ENCODE assay signal across 10 cellular contexts in the genomic region with DNA sequence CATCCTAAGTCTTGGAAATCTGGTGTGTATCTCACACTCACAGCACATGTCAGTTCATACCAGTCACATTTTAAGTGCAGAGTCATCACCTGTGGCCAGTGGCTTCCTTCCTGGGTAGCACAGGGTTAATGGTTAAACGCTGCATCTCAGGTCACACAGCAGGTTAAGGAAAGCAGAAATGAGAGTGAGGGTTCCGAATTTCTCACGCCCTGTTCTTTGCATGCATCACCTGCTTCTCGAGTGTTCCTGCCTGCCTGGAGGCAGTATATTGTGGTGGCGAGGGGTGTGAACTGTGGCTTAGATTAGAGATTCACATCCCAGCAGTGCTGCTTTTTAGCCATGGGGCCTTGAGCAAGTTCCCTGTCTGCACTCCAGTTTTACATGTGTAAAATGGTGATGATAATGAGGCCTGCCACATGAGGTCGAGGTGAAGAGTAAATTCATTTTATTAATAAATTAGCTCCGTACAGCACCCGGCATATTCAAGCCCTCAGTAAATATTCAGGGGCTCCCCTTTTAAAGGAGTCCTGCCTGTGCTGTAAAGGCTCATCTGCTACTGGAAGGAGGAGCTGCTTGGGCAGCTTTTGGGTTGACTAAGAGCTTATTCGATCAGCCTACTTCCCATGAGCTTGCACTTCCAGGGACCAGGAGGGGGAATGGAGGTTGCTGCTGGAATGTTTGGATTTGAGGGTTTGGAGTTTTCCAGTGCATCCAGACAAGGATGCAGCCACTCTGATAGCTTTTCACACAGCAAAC.
DNase-seq lines count a peak whose midpoint lies in the region; ATAC-seq, FAIRE-seq and TF ChIP-seq lines count a peak whose summit lies in the region.
"Had no signal": no experiment of that assay in that cellular context is flagged by ENCODE, and none has a peak within 500 bp of the region (broad histone marks: within the 10 kb centered on the region; RNA-seq: fewer than 3 reads in every experiment).

No MANE protein-coding gene starts in this region.

- H3K9me3 ChIP-seq in esophagus muscularis mucosa, result no peaks in the 10 kb centered on the region

- DNase-seq in GM18507 (ENCODE audit: extremely low spot score, insufficient read length, low read depth), result peak; percentile 71
- peak; percentile 74 for DNase-seq in left kidney (ENCODE audit: low read depth, low spot score)
- DNase-seq in esophagus muscularis mucosa (ENCODE audit: extremely low spot score), result no peak
- DNase-seq in superior temporal gyrus (ENCODE audit: extremely low spot score), result no peak
- DNase-seq in putamen (ENCODE audit: low spot score), result no peak
- no peak for DNase-seq in NCI-H1105 treated with DMSO at 0.1 percent for 48 hours (lab: John Stamatoyannopoulos, UW)

- 69% methylated on average over 8 of the region's 9 CpGs for WGBS in esophagus muscularis mucosa

- no peak overlapping the region for H3K4me3 ChIP-seq in esophagus muscularis mucosa
- H3K4me3 ChIP-seq: skin epidermis had no signal

- no peak for TF ChIP-seq POLR2A in esophagus muscularis mucosa (IDR thresholded peaks at IDR 0.05; ENCODE audit: low read depth)

- H3K27ac ChIP-seq in esophagus muscularis mucosa (replicated peaks in 1 of 4), result no peak overlapping the region

- peak; percentile 100 for FAIRE-seq in GM18507 (lab: Jason Lieb, UNC)

- H3K4me1 ChIP-seq in esophagus muscularis mucosa, result no peaks in the 10 kb centered on the region

- peak; percentile 98 for ATAC-seq in GM21576 (IDR thresholded peaks at IDR 0.05; ENCODE audit: unreplicated experiment)
- ATAC-seq in HG03571 (IDR thresholded peaks at IDR 0.05; ENCODE audit: unreplicated experiment), result peak; percentile 99
- ATAC-seq: HCT116 had no signal

- intact Hi-C loops in esophagus muscularis mucosa (cut with DNase I), result no loop called here

- peaks cover 0 to 62% (median 38%) of the 10 kb centered on the region in 4 donors for H3K36me3 ChIP-seq in esophagus muscularis mucosa

- no peaks in the 10 kb centered on the region for H3K27me3 ChIP-seq in esophagus muscularis mucosa

- no peak for TF ChIP-seq EP300 in esophagus muscularis mucosa (IDR thresholded peaks at IDR 0.05)

- TF ChIP-seq CTCF in esophagus muscularis mucosa (IDR thresholded peaks at IDR 0.05), result no peak

Comparison
In these comparisons a context has a peak if more than half of its experiments do, and no peak if none do; other contexts are left out.
1. DNase-seq: peak in GM18507 (single experiment) and left kidney (single experiment); none in esophagus muscularis mucosa (single experiment), superior temporal gyrus (single experiment), putamen (single experiment) and NCI-H1105 treated with DMSO at 0.1 percent for 48 hours (single experiment).